In the genomic region with DNA sequence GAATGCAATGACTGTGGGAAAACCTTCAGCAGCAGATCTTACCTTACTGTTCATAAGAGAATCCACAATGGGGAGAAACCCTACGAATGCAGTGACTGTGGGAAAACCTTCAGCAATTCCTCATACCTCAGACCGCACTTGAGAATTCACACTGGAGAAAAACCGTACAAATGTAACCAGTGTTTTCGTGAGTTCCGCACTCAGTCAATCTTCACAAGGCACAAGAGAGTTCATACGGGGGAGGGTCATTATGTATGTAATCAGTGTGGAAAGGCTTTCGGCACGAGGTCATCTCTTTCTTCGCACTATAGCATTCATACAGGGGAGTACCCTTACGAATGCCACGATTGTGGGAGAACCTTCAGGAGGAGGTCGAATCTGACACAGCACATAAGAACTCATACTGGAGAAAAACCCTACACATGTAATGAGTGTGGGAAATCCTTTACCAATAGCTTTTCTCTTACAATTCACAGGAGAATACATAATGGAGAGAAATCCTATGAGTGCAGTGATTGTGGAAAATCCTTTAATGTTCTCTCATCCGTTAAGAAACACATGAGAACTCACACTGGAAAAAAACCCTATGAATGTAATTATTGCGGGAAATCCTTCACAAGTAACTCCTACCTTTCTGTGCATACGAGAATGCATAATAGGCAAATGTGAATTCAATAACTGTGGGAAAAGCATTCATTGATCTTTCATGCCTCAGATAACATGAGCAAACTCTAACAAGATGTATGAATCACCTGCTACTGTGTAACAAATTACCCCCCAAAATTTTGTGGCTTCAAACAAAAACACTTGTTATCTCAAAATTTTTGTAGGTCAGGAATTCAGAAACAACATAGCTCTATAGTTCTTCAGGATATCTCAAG, we compare ENCODE assay signal across 14 cellular contexts. TPM values are rescaled to one million over a fixed set of nuclear protein-coding genes. Genes with fewer than 3 reads are reported as not detected.
DNase-seq lines count a peak whose midpoint lies in the region; ATAC-seq and TF ChIP-seq lines count a peak whose summit lies in the region.
"Had no signal": no experiment of that assay in that cellular context is flagged by ENCODE, and none has a peak within 500 bp of the region (broad histone marks: within the 10 kb centered on the region; RNA-seq: fewer than 3 reads in every experiment).

No MANE protein-coding gene starts in this region.

- POLR2A ChIA-PET in Panc1 (lab: Charles Lee): no interaction called here

- ATAC-seq in activated naive CD4-positive, alpha-beta T cell treated with anti-CD3 and anti-CD28 coated beads, Interleukin-2, amount 50 U/mL, for 72 hours: no peak
- no peak for ATAC-seq in Panc1
- ATAC-seq in lower lobe of right lung: no peak

- H3K4me1 ChIP-seq in Panc1 (ENCODE audit: control insufficient read depth, insufficient read depth, low read length): no peaks in the 10 kb centered on the region
- no peaks in the 10 kb centered on the region for H3K4me1 ChIP-seq in endodermal cell (ENCODE audit: control insufficient read depth, insufficient read depth, low read length)
- H3K4me1 ChIP-seq in skeletal muscle satellite cell (ENCODE audit: control insufficient read depth, insufficient read depth, low read length): no peaks in the 10 kb centered on the region
- no peaks in the 10 kb centered on the region for H3K4me1 ChIP-seq in lower lobe of right lung
- H3K4me1 ChIP-seq: right atrium auricular region had no signal

- H3K4me1 Mint-ChIP-seq in activated naive CD4-positive, alpha-beta T cell treated with anti-CD3 and anti-CD28 coated beads, Interleukin-2, amount 10 ng/mL, durations not matched to agents 7 days and 5 days: peaks cover 2% of the 10 kb centered on the region
- no peaks in the 10 kb centered on the region for H3K4me1 Mint-ChIP-seq in endodermal cell
- H3K4me1 Mint-ChIP-seq in mesothelial cell of epicardium: no peaks in the 10 kb centered on the region
- H3K4me1 Mint-ChIP-seq: activated B cell treated with CpG ODN at 0.5 μM for 24 hours, CD14-positive monocyte had no signal

- intact Hi-C loops in Panc1 (cut with micrococcal nuclease; ENCODE audit: unreplicated experiment) (no loop called here), lower lobe of right lung (cut with DNase I) (no loop called here)

- no peaks in the 10 kb centered on the region for H3K27me3 Mint-ChIP-seq in activated naive CD4-positive, alpha-beta T cell treated with anti-CD3 and anti-CD28 coated beads, Interleukin-2, amount 10 ng/mL, durations not matched to agents 7 days and 5 days
- H3K27me3 Mint-ChIP-seq in endodermal cell (ENCODE audit: insufficient read depth): no peaks in the 10 kb centered on the region
- H3K27me3 Mint-ChIP-seq in mesothelial cell of epicardium (ENCODE audit: low read depth): no peaks in the 10 kb centered on the region
- H3K27me3 Mint-ChIP-seq: activated B cell treated with CpG ODN at 0.5 μM for 24 hours had no signal

- 89 to 95% methylated on average over 6 to 15 of the region's 15 CpGs for WGBS in endodermal cell (ENCODE audit: insufficient coverage in 1 of 2, insufficient read length in 1 of 2), 2 experiments

- peak overlapping the region; percentile 28 to 76 for H3K27ac Mint-ChIP-seq in activated naive CD4-positive, alpha-beta T cell treated with anti-CD3 and anti-CD28 coated beads, Interleukin-2, amount 50 U/mL, for 72 hours
- H3K27ac Mint-ChIP-seq in activated naive CD4-positive, alpha-beta T cell treated with anti-CD3 and anti-CD28 coated beads, Interleukin-2, amount 10 ng/mL, durations not matched to agents 7 days and 5 days: no peak overlapping the region
- H3K27ac Mint-ChIP-seq in endodermal cell (no peak overlapping the region), mesothelial cell of epicardium (no peak overlapping the region)
- H3K27ac Mint-ChIP-seq: activated B cell treated with CpG ODN at 0.5 μM for 24 hours, CD14-positive monocyte had no signal

- CTCF ChIA-PET in activated naive CD4-positive, alpha-beta T cell treated with anti-CD3 and anti-CD28 coated beads, Interleukin-2, amount 10 ng/mL, durations not matched to agents 7 days and 5 days (lab: Charles Lee): interaction anchor here (1.1 kb wide), 1 partner anchor 14 kb away, joined by 3 read pairs; a partner anchor contains a TSS
- CTCF ChIA-PET in Panc1 (lab: Charles Lee): no interaction called here

- H3K27ac ChIP-seq in Panc1 (ENCODE audit: low read length) (no peak overlapping the region), endodermal cell (ENCODE audit: low read depth, low read length) (no peak overlapping the region), lower lobe of right lung (no peak overlapping the region)
- H3K27ac ChIP-seq: right atrium auricular region had no signal

- in situ Hi-C loops in Panc1 (cut with HindIII; ENCODE audit: low pct_unique_long_range_greater_than_20kb, low sequenced_read_pairs): no loop called here

- H3K9me3 ChIP-seq in Panc1 (ENCODE audit: control insufficient read depth, insufficient read depth, low read depth, low read length) (peaks cover 62% of the 10 kb centered on the region), endodermal cell (ENCODE audit: control insufficient read depth, low read length) (peaks cover 100% of the 10 kb centered on the region), skeletal muscle satellite cell (replicated peaks; ENCODE audit: low read length) (peaks cover 77% of the 10 kb centered on the region), lower lobe of right lung (peaks cover 99% of the 10 kb centered on the region)

- no peak overlapping the region for H3K9ac ChIP-seq in endodermal cell (ENCODE audit: extremely low read depth, low read length, poor library complexity, severe bottlenecking)
- H3K9ac ChIP-seq in skeletal muscle satellite cell (ENCODE audit: low read depth, low read length): no peak overlapping the region

- H3K27me3 ChIP-seq in Panc1 (ENCODE audit: control insufficient read depth, insufficient read depth, low read length): no peaks in the 10 kb centered on the region
- no peaks in the 10 kb centered on the region for H3K27me3 ChIP-seq in endodermal cell (ENCODE audit: control insufficient read depth, insufficient read depth, low read length, poor library complexity, severe bottlenecking)
- no peaks in the 10 kb centered on the region for H3K27me3 ChIP-seq in skeletal muscle satellite cell (ENCODE audit: control insufficient read depth, insufficient read depth, low read length)
- H3K27me3 ChIP-seq in lower lobe of right lung (ENCODE audit: low read depth): no peaks in the 10 kb centered on the region
- H3K27me3 ChIP-seq: right atrium auricular region had no signal

- H3K4me2 ChIP-seq in skeletal muscle satellite cell (ENCODE audit: low read length): no peak overlapping the region

- no peak overlapping the region for H3K4me3 Mint-ChIP-seq in activated naive CD4-positive, alpha-beta T cell treated with anti-CD3 and anti-CD28 coated beads, Interleukin-2, amount 10 ng/mL, durations not matched to agents 7 days and 5 days
- no peak overlapping the region for H3K4me3 Mint-ChIP-seq in endodermal cell
- H3K4me3 Mint-ChIP-seq in mesothelial cell of epicardium: no peak overlapping the region
- H3K4me3 Mint-ChIP-seq: activated B cell treated with CpG ODN at 0.5 μM for 24 hours, CD14-positive monocyte had no signal

- H3K9me3 Mint-ChIP-seq in activated naive CD4-positive, alpha-beta T cell treated with anti-CD3 and anti-CD28 coated beads, Interleukin-2, amount 50 U/mL, for 72 hours: peaks cover 45 to 49% of the 10 kb centered on the region in 2 donors
- peaks cover 60% of the 10 kb centered on the region for H3K9me3 Mint-ChIP-seq in activated naive CD4-positive, alpha-beta T cell treated with anti-CD3 and anti-CD28 coated beads, Interleukin-2, amount 10 ng/mL, durations not matched to agents 7 days and 5 days
- peaks cover 99% of the 10 kb centered on the region for H3K9me3 Mint-ChIP-seq in endodermal cell
- peaks cover 54% of the 10 kb centered on the region for H3K9me3 Mint-ChIP-seq in mesothelial cell of epicardium

- BruUV-seq in Panc1 (replicated peaks; lab: Mats Ljungman, UMichigan): TSS peak; percentile 36

- H3K36me3 ChIP-seq in Panc1 (ENCODE audit: control insufficient read depth, insufficient read depth, low read length) (peaks cover 22% of the 10 kb centered on the region), endodermal cell (ENCODE audit: control insufficient read depth, insufficient read depth, low read length) (peaks cover 72% of the 10 kb centered on the region), skeletal muscle satellite cell (ENCODE audit: insufficient read depth, low read length) (peaks cover 77% of the 10 kb centered on the region), lower lobe of right lung (peaks cover 59% of the 10 kb centered on the region)

- peaks cover 79 to 93% of the 10 kb centered on the region in 2 donors for H3K36me3 Mint-ChIP-seq in activated naive CD4-positive, alpha-beta T cell treated with anti-CD3 and anti-CD28 coated beads, Interleukin-2, amount 50 U/mL, for 72 hours
- H3K36me3 Mint-ChIP-seq in activated naive CD4-positive, alpha-beta T cell treated with anti-CD3 and anti-CD28 coated beads, Interleukin-2, amount 10 ng/mL, durations not matched to agents 7 days and 5 days: peaks cover 78% of the 10 kb centered on the region
- H3K36me3 Mint-ChIP-seq in endodermal cell (ENCODE audit: low read depth) (peaks cover 83% of the 10 kb centered on the region), mesothelial cell of epicardium (peaks cover 79% of the 10 kb centered on the region)

- no peak for DNase-seq in activated naive CD4-positive, alpha-beta T cell treated with anti-CD3 and anti-CD28 coated beads, Interleukin-2, amount 50 U/mL, for 72 hours (ENCODE audit: low spot score in 2 of 2)
- DNase-seq in activated naive CD4-positive, alpha-beta T cell treated with anti-CD3 and anti-CD28 coated beads, Interleukin-2, amount 10 ng/mL, durations not matched to agents 7 days and 5 days: no peak
- DNase-seq in Panc1 (ENCODE audit: low read depth, low spot score): no peak
- peak; percentile 47 for DNase-seq in endodermal cell
- no peak for DNase-seq in mesothelial cell of epicardium (ENCODE audit: low spot score in 2 of 2, unreplicated experiment in 2 of 2)
- no peak for DNase-seq in mesenteric fat pad (ENCODE audit: low spot score)
- no peak for DNase-seq in lower lobe of right lung
- DNase-seq: activated B cell treated with CpG ODN at 0.5 μM for 24 hours, NCI-H1092 had no signal

- no peak overlapping the region for H3K4me3 ChIP-seq in Panc1 (ENCODE audit: low read depth in 2 of 2, low read length in 2 of 2)
- peak overlapping the region; percentile 79 for H3K4me3 ChIP-seq in endodermal cell (ENCODE audit: low read length)
- peak overlapping the region; percentile 17 for H3K4me3 ChIP-seq in skeletal muscle satellite cell (ENCODE audit: low read length)
- no peak overlapping the region for H3K4me3 ChIP-seq in lower lobe of right lung
- H3K4me3 ChIP-seq: lung, right atrium auricular region had no signal

- TF ChIP-seq CTCF in Panc1 (IDR thresholded peaks at IDR 0.05): no peak
- TF ChIP-seq CTCF in endodermal cell (conservative IDR thresholded peaks at IDR 0.05): no peak
- no peak for TF ChIP-seq CTCF in mesothelial cell of epicardium (IDR thresholded peaks at IDR 0.05; ENCODE audit: unreplicated experiment)
- no peak for TF ChIP-seq CTCF in lower lobe of right lung (IDR thresholded peaks at IDR 0.05)

RNA-seq across cellular contexts. Expression of a gene that starts 13.8 kb away (rescaled TPM):
- total RNA-seq in activated naive CD4-positive, alpha-beta T cell treated with anti-CD3 and anti-CD28 coated beads, Interleukin-2, amount 50 U/mL, for 72 hours: 1 to 10 TPM; 7.9 to 8.3 TPM
- total RNA-seq in Panc1 (2021; ENCODE audit: unreplicated experiment): 7.6 TPM
- polyA plus RNA-seq in Panc1 (2012; ENCODE audit: insufficient read length): 4.1 TPM
- 1 to 10 TPM; 8.3 to 9.8 TPM for total RNA-seq in endodermal cell
- polyA plus RNA-seq in endodermal cell (2013, experiment 1 of 2): 4.5 TPM
- 4.8 TPM for polyA plus RNA-seq in endodermal cell (2013, experiment 2 of 2)
- 8.1 and 9.8 TPM in 2 replicates for total RNA-seq in skeletal muscle satellite cell (2012; rRNA removed)
- total RNA-seq in mesothelial cell of epicardium: 15.0 to 16.4 TPM (median 16.3 TPM) in 3 replicates
- 6.2 TPM for total RNA-seq in mesenteric fat pad
- 11.2 TPM for total RNA-seq in lower lobe of right lung

RNA-seq across cellular contexts. Expression of a gene that starts 24.8 kb away (rescaled TPM):
- not detected for total RNA-seq in activated naive CD4-positive, alpha-beta T cell treated with anti-CD3 and anti-CD28 coated beads, Interleukin-2, amount 50 U/mL, for 72 hours
- total RNA-seq in Panc1 (2021; ENCODE audit: unreplicated experiment): not detected
- not detected for polyA plus RNA-seq in Panc1 (2012; ENCODE audit: insufficient read length)
- not detected for total RNA-seq in endodermal cell
- not detected for polyA plus RNA-seq in endodermal cell (2013, experiment 1 of 2)
- polyA plus RNA-seq in endodermal cell (2013, experiment 2 of 2): not detected
- not detected in 2 replicates for total RNA-seq in skeletal muscle satellite cell (2012; rRNA removed)
- not detected in 3 replicates for total RNA-seq in mesothelial cell of epicardium
- total RNA-seq in mesenteric fat pad: not detected
- total RNA-seq in lower lobe of right lung: not detected
- total RNA-seq: activated B cell treated with CpG ODN at 0.5 μM for 24 hours, epithelial cell of proximal tubule, lung, right atrium auricular region had no signal
- polyA plus RNA-seq: CD14-positive monocyte, lung had no signal

RNA-seq across cellular contexts. Expression of a gene that starts 34.2 kb away (rescaled TPM):
- total RNA-seq in activated naive CD4-positive, alpha-beta T cell treated with anti-CD3 and anti-CD28 coated beads, Interleukin-2, amount 50 U/mL, for 72 hours: not detected
- total RNA-seq in Panc1 (2021; ENCODE audit: unreplicated experiment) (not detected), endodermal cell (not detected), mesothelial cell of epicardium (not detected in 3 replicates), mesenteric fat pad (not detected), lower lobe of right lung (not detected)
- polyA plus RNA-seq in Panc1 (2012; ENCODE audit: insufficient read length): not detected
- not detected for polyA plus RNA-seq in endodermal cell (2013, experiment 1 of 2)
- polyA plus RNA-seq in endodermal cell (2013, experiment 2 of 2): not detected
- not detected in 2 replicates for total RNA-seq in skeletal muscle satellite cell (2012; rRNA removed)
- total RNA-seq: activated B cell treated with CpG ODN at 0.5 μM for 24 hours, epithelial cell of proximal tubule, lung, right atrium auricular region had no signal
- polyA plus RNA-seq: CD14-positive monocyte, lung had no signal

RNA-seq across cellular contexts. Expression of a gene that starts 43.3 kb away (rescaled TPM):
- total RNA-seq in activated naive CD4-positive, alpha-beta T cell treated with anti-CD3 and anti-CD28 coated beads, Interleukin-2, amount 50 U/mL, for 72 hours: not detected
- total RNA-seq in Panc1 (2021; ENCODE audit: unreplicated experiment): not detected
- polyA plus RNA-seq in Panc1 (2012; ENCODE audit: insufficient read length): not detected
- total RNA-seq in endodermal cell: not detected
- polyA plus RNA-seq in endodermal cell (2013, experiment 1 of 2): not detected
- not detected for polyA plus RNA-seq in endodermal cell (2013, experiment 2 of 2)
- not detected in 2 replicates for total RNA-seq in skeletal muscle satellite cell (2012; rRNA removed)
- not detected in 3 replicates for total RNA-seq in mesothelial cell of epicardium
- not detected for total RNA-seq in mesenteric fat pad
- total RNA-seq in lower lobe of right lung: not detected
- total RNA-seq: activated B cell treated with CpG ODN at 0.5 μM for 24 hours, epithelial cell of proximal tubule, lung, right atrium auricular region had no signal
- polyA plus RNA-seq: CD14-positive monocyte, lung had no signal

RNA-seq across cellular contexts. Expression of a gene that starts 52.9 kb away (rescaled TPM):
- not detected for total RNA-seq in activated naive CD4-positive, alpha-beta T cell treated with anti-CD3 and anti-CD28 coated beads, Interleukin-2, amount 50 U/mL, for 72 hours
- total RNA-seq in Panc1 (2021; ENCODE audit: unreplicated experiment) (not detected), endodermal cell (not detected), mesothelial cell of epicardium (not detected in 3 replicates), mesenteric fat pad (not detected), lower lobe of right lung (not detected)
- polyA plus RNA-seq in Panc1 (2012; ENCODE audit: insufficient read length): not detected
- not detected for polyA plus RNA-seq in endodermal cell (2013, experiment 1 of 2)
- polyA plus RNA-seq in endodermal cell (2013, experiment 2 of 2): not detected
- not detected in 2 replicates for total RNA-seq in skeletal muscle satellite cell (2012; rRNA removed)
- total RNA-seq: activated B cell treated with CpG ODN at 0.5 μM for 24 hours, epithelial cell of proximal tubule, lung, right atrium auricular region had no signal
- polyA plus RNA-seq: CD14-positive monocyte, lung had no signal

Comparison
In these comparisons a context has a peak if more than half of its experiments do, and no peak if none do; other contexts are left out.
1. H3K27ac Mint-ChIP-seq: peak in activated naive CD4-positive, alpha-beta T cell treated with anti-CD3 and anti-CD28 coated beads, Interleukin-2, amount 50 U/mL, for 72 hours (2 of 2); none in activated naive CD4-positive, alpha-beta T cell treated with anti-CD3 and anti-CD28 coated beads, Interleukin-2, amount 10 ng/mL, durations not matched to agents 7 days and 5 days (single experiment), endodermal cell (single experiment) and mesothelial cell of epicardium (single experiment).
2. H3K4me3 ChIP-seq: peak in endodermal cell (single experiment) and skeletal muscle satellite cell (single experiment); none in Panc1 (0 of 2) and lower lobe of right lung (single experiment).